ENCODE assay signal across 27 cellular contexts in the genomic region with DNA sequence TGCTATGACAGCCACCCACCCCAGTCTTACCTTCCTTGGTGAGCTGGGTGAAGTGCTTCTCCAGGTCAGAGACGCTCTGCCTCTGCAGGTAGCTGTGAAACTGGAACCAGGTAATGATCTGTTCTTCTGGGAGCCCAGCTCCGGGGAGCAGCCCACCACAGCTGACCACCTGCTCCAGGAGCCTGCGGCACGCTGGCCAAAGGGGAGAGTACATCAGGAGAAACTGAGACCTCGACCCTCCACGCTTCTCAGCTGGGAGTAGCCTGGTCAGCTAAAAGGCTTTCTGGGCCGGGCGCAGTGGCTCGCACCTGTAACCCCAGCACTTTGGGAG.
"Had no signal": no experiment of that assay in that cellular context is flagged by ENCODE, and none has a peak within 500 bp of the region (broad histone marks: within the 10 kb centered on the region; RNA-seq: fewer than 3 reads in every experiment).

No MANE protein-coding gene starts in this region.

- H3K27me3 ChIP-seq: adrenal gland, cardiac muscle cell had no signal

- ATAC-seq: activated T-cell treated with anti-CD3 and anti-CD28 coated beads, Interleukin-2, amount 50 U/mL, for 4 hours; mucosa of descending colon; natural killer cell treated with Interleukin-12 subunit alpha and Interleukin-12 subunit beta and Interleukin-15 and Interleukin-18, amount 100 ng/mL, for 72 hours; stimulated activated naive CD8-positive, alpha-beta T cell treated with anti-CD3 and anti-CD28 coated beads, Interleukin-15, amount 100 ng/mL, for 72 hours; T-helper 17 cell had no signal

- H3K4me3 ChIP-seq: adrenal gland, cardiac muscle cell, coronary artery, dorsolateral prefrontal cortex, lung, mucosa of descending colon, skin epidermis had no signal

- H3K9me3 ChIP-seq: adrenal gland, mucosa of descending colon had no signal

- H3K27ac Mint-ChIP-seq: activated CD4-positive, alpha-beta memory T cell treated with anti-CD3 and anti-CD28 coated beads, Interleukin-2, amount 10 ng/mL, durations not matched to agents 7 days and 5 days; activated CD4-positive, alpha-beta T cell treated with anti-CD3 and anti-CD28 coated beads, Interleukin-2, amount 10 ng/mL, durations not matched to agents 24 days and 14 days; activated naive CD8-positive, alpha-beta T cell; activated T-helper 2 cell treated with anti-CD3 and anti-CD28 coated beads, Interferon-gamma antibody, Interleukin-2, Interleukin-4, amounts not matched to agents 10 μg/mL and 5 μg/mL and 100 μg/mL, durations not matched to agents 14 hours and 24 hours and 36 hours; brain; natural killer cell treated with Interleukin-12 subunit alpha and Interleukin-12 subunit beta and Interleukin-15 and Interleukin-18, amount 100 ng/mL, for 72 hours; T-helper 17 cell had no signal

- H3K36me3 ChIP-seq: cardiac muscle cell had no signal

- H3K9me3 Mint-ChIP-seq: activated CD4-positive, alpha-beta memory T cell treated with anti-CD3 and anti-CD28 coated beads, Interleukin-2, amount 10 ng/mL, durations not matched to agents 7 days and 5 days; activated CD4-positive, alpha-beta T cell treated with anti-CD3 and anti-CD28 coated beads, Interleukin-2, amount 10 ng/mL, durations not matched to agents 24 days and 14 days; activated T-cell treated with anti-CD3 and anti-CD28 coated beads, Interleukin-2, amount 50 U/mL, for 4 hours; activated T-helper 2 cell treated with anti-CD3 and anti-CD28 coated beads, Interferon-gamma antibody, Interleukin-2, Interleukin-4, amounts not matched to agents 10 μg/mL and 5 μg/mL and 100 μg/mL, durations not matched to agents 14 hours and 24 hours and 36 hours; brain; natural killer cell treated with Interleukin-12 subunit alpha and Interleukin-12 subunit beta and Interleukin-15 and Interleukin-18, amount 100 ng/mL, for 72 hours; stimulated activated naive CD8-positive, alpha-beta T cell treated with anti-CD3 and anti-CD28 coated beads, Interleukin-15, amount 100 ng/mL, for 72 hours had no signal

- H3K36me3 Mint-ChIP-seq: activated naive CD8-positive, alpha-beta T cell; natural killer cell treated with Interleukin-12 subunit alpha and Interleukin-12 subunit beta and Interleukin-15 and Interleukin-18, amount 100 ng/mL, for 72 hours had no signal

- H3K4me3 Mint-ChIP-seq: activated CD4-positive, alpha-beta memory T cell treated with anti-CD3 and anti-CD28 coated beads, Interleukin-2, amount 10 ng/mL, durations not matched to agents 7 days and 5 days; activated CD4-positive, alpha-beta T cell treated with anti-CD3 and anti-CD28 coated beads, Interleukin-2, amount 10 ng/mL, durations not matched to agents 24 days and 14 days; activated naive CD8-positive, alpha-beta T cell; activated T-cell treated with anti-CD3 and anti-CD28 coated beads, Interleukin-2, amount 50 U/mL, for 4 hours; brain; natural killer cell treated with Interleukin-12 subunit alpha and Interleukin-12 subunit beta and Interleukin-15 and Interleukin-18, amount 100 ng/mL, for 72 hours; stimulated activated naive CD8-positive, alpha-beta T cell treated with anti-CD3 and anti-CD28 coated beads, Interleukin-15, amount 100 ng/mL, for 72 hours; T-helper 17 cell had no signal

- FAIRE-seq: keratinocyte had no signal

- DNase-seq: activated CD4-positive, alpha-beta memory T cell treated with anti-CD3 and anti-CD28 coated beads, Interleukin-2, amount 10 ng/mL, durations not matched to agents 7 days and 5 days; activated CD4-positive, alpha-beta T cell treated with anti-CD3 and anti-CD28 coated beads, Interleukin-2, amount 10 ng/mL, durations not matched to agents 24 days and 14 days; activated CD4-positive, CD25-positive, alpha-beta regulatory T cell treated with anti-CD3 and anti-CD28 coated beads, Interleukin-2, amount 50 U/mL, for 72 hours; activated CD8-positive, alpha-beta memory T cell treated with anti-CD3 and anti-CD28 coated beads, Interleukin-2, amount 50 U/mL, for 48 hours; activated T-cell treated with anti-CD3 and anti-CD28 coated beads, Interleukin-2, amount 50 U/mL, for 4 hours; aorta; dorsolateral prefrontal cortex; effector memory CD4-positive, alpha-beta T cell; foreskin fibroblast; hippocampal formation; mesendoderm; stimulated activated CD4-positive, alpha-beta T cell treated with anti-CD3 and anti-CD28 coated beads, Interleukin-12 subunit alpha, Interleukin-12 subunit beta, amount 100 ng/mL, for 4 hours; stimulated activated CD4-positive, alpha-beta T cell treated with anti-CD3 and anti-CD28 coated beads, Interleukin-4, amount 100 ng/mL, for 1 hour; stimulated activated naive CD8-positive, alpha-beta T cell treated with anti-CD3 and anti-CD28 coated beads, Interleukin-15, amount 100 ng/mL, for 72 hours; T-helper 17 cell; T1000 had no signal

- H3K27ac ChIP-seq: coronary artery, dorsolateral prefrontal cortex, skin epidermis had no signal

- H3K4me1 Mint-ChIP-seq: activated CD4-positive, alpha-beta memory T cell treated with anti-CD3 and anti-CD28 coated beads, Interleukin-2, amount 10 ng/mL, durations not matched to agents 7 days and 5 days; activated CD4-positive, alpha-beta T cell treated with anti-CD3 and anti-CD28 coated beads, Interleukin-2, amount 10 ng/mL, durations not matched to agents 24 days and 14 days had no signal

- H3K27me3 Mint-ChIP-seq: activated CD4-positive, alpha-beta memory T cell treated with anti-CD3 and anti-CD28 coated beads, Interleukin-2, amount 10 ng/mL, durations not matched to agents 7 days and 5 days; activated CD4-positive, alpha-beta T cell treated with anti-CD3 and anti-CD28 coated beads, Interleukin-2, amount 10 ng/mL, durations not matched to agents 24 days and 14 days; activated naive CD8-positive, alpha-beta T cell; brain; natural killer cell treated with Interleukin-12 subunit alpha and Interleukin-12 subunit beta and Interleukin-15 and Interleukin-18, amount 100 ng/mL, for 72 hours; stimulated activated naive CD8-positive, alpha-beta T cell treated with anti-CD3 and anti-CD28 coated beads, Interleukin-15, amount 100 ng/mL, for 72 hours; T-helper 17 cell had no signal
